In genomic region chr2:174699993-174700766, GRCh38 we compare ENCODE assay signal across 8 cellular contexts.
DNase-seq lines count a peak whose midpoint lies in the region; ATAC-seq and TF ChIP-seq lines count a peak whose summit lies in the region.

No MANE protein-coding gene starts in this region.

- no peaks in the 10 kb centered on the region for H3F3A ChIP-seq in GM23338 (replicated peaks; ENCODE audit: low read depth)

- H3K4me3 Mint-ChIP-seq in GM23338 = no peak overlapping the region
- H3K4me3 Mint-ChIP-seq in activated CD8-positive, alpha-beta T cell treated with anti-CD3 and anti-CD28 coated beads, Interleukin-2, amount 10 ng/mL, durations not matched to agents 7 days and 5 days = no peak overlapping the region

- H3K27ac ChIP-seq in GM23338 (ENCODE audit: low read depth) (no peak overlapping the region), cardiac muscle cell (no peak overlapping the region)

- H3K4me3 ChIP-seq in GM23338 = no peak overlapping the region
- no peak overlapping the region for H3K4me3 ChIP-seq in cardiac muscle cell

- TF ChIP-seq CTCF in GM23338 (conservative IDR thresholded peaks at IDR 0.05; ENCODE audit: low read depth in 2 of 2) = peak; percentile 68 to 83
- TF ChIP-seq CTCF in cardiac muscle cell (IDR thresholded peaks at IDR 0.05; ENCODE audit: low read depth, low read length) = peak; percentile 61

- POLR2A ChIA-PET in activated CD8-positive, alpha-beta T cell treated with anti-CD3 and anti-CD28 coated beads, Interleukin-2, amount 10 ng/mL, durations not matched to agents 7 days and 5 days (lab: Charles Lee) = interaction anchor here (1.2 kb wide), 1 partner anchor 49 kb away, joined by 3 read pairs; no protein-coding TSS in a partner anchor

- H3K27me3 ChIP-seq in GM23338 (ENCODE audit: insufficient read depth) (no peaks in the 10 kb centered on the region), cardiac muscle cell (peaks cover 6% of the 10 kb centered on the region)

- intact Hi-C loops in sciatic nerve (cut with DNase I) = no loop called here

- no peak overlapping the region for H3K4me2 ChIP-seq in GM23338

- CTCF ChIA-PET in activated CD8-positive, alpha-beta T cell treated with anti-CD3 and anti-CD28 coated beads, Interleukin-2, amount 10 ng/mL, durations not matched to agents 7 days and 5 days (lab: Charles Lee) = interaction anchor here (0.6 to 9.7 kb wide), 39 partner anchors 9 to 582 kb away, joined by 3 to 182 read pairs (median 4); partner anchors contain the start of gene ATF2

- no peak overlapping the region for H2AFZ ChIP-seq in GM23338

- no peaks in the 10 kb centered on the region for H3K9me2 ChIP-seq in GM23338 (ENCODE audit: insufficient read depth)

- no peaks in the 10 kb centered on the region for H3K9me3 Mint-ChIP-seq in GM23338
- no peaks in the 10 kb centered on the region for H3K9me3 Mint-ChIP-seq in activated CD8-positive, alpha-beta T cell treated with anti-CD3 and anti-CD28 coated beads, Interleukin-2, amount 10 ng/mL, durations not matched to agents 7 days and 5 days (ENCODE audit: insufficient read depth)

- no peaks in the 10 kb centered on the region for H3K79me2 ChIP-seq in GM23338 (replicated peaks; ENCODE audit: insufficient read depth)

- DNase-seq in NCI-H2081 (lab: John Stamatoyannopoulos, UW) = peak; percentile 23 to 54
- DNase-seq in NCI-H2081 treated with DMSO at 0.1 percent for 48 hours (lab: John Stamatoyannopoulos, UW) = no peak
- DNase-seq in GM23338 (ENCODE audit: low spot score) = peak; percentile 72
- DNase-seq in NCI-H2227 (lab: John Stamatoyannopoulos, UW; ENCODE audit: unreplicated experiment) = peak; percentile 64
- DNase-seq in activated CD8-positive, alpha-beta T cell treated with anti-CD3 and anti-CD28 coated beads, Interleukin-2, amount 10 ng/mL, durations not matched to agents 7 days and 5 days = peak; percentile 64
- DNase-seq in cardiac muscle cell (ENCODE audit: low read depth in 1 of 2, low spot score in 1 of 2) = peak; percentile 57 to 72
- no peak for DNase-seq in sciatic nerve (ENCODE audit: low spot score)

- no peaks in the 10 kb centered on the region for H4K20me1 ChIP-seq in GM23338 (replicated peaks; ENCODE audit: insufficient read depth)

- peaks cover 3% of the 10 kb centered on the region; the same call in 1 of the 2 replicates for H3K4me1 ChIP-seq in GM23338 (ENCODE audit: insufficient read depth)
- H3K4me1 ChIP-seq in cardiac muscle cell (ENCODE audit: low read depth) = no peaks in the 10 kb centered on the region

- peaks cover 5% of the 10 kb centered on the region for H3K27me3 Mint-ChIP-seq in GM23338 (ENCODE audit: insufficient read depth, low read depth, poor library complexity)
- peaks cover 23% of the 10 kb centered on the region for H3K27me3 Mint-ChIP-seq in activated CD8-positive, alpha-beta T cell treated with anti-CD3 and anti-CD28 coated beads, Interleukin-2, amount 10 ng/mL, durations not matched to agents 7 days and 5 days (ENCODE audit: low read depth)

- H3K4me1 Mint-ChIP-seq in GM23338 = peaks cover 14% of the 10 kb centered on the region
- peaks cover 6% of the 10 kb centered on the region for H3K4me1 Mint-ChIP-seq in activated CD8-positive, alpha-beta T cell treated with anti-CD3 and anti-CD28 coated beads, Interleukin-2, amount 10 ng/mL, durations not matched to agents 7 days and 5 days (ENCODE audit: low read depth)

- no peak overlapping the region for H3K27ac Mint-ChIP-seq in GM23338
- no peak overlapping the region for H3K27ac Mint-ChIP-seq in activated CD8-positive, alpha-beta T cell treated with anti-CD3 and anti-CD28 coated beads, Interleukin-2, amount 10 ng/mL, durations not matched to agents 7 days and 5 days

- H3K36me3 ChIP-seq in GM23338 (ENCODE audit: insufficient read depth) (no peaks in the 10 kb centered on the region), cardiac muscle cell (no peaks in the 10 kb centered on the region)

- ATAC-seq in GM23338 = peak; percentile 46; the same call in 2 of the 3 replicates
- ATAC-seq in activated CD8-positive, alpha-beta T cell treated with anti-CD3 and anti-CD28 coated beads, Interleukin-2, amount 10 ng/mL, durations not matched to agents 7 days and 5 days = peak; percentile 48
- peak; percentile 62 for ATAC-seq in sciatic nerve
- ATAC-seq in GM19397 (IDR thresholded peaks at IDR 0.05; ENCODE audit: unreplicated experiment) = no peak

- no peaks in the 10 kb centered on the region for H3K9me3 ChIP-seq in cardiac muscle cell (ENCODE audit: low read depth)

- no peaks in the 10 kb centered on the region for H3K36me3 Mint-ChIP-seq in GM23338 (ENCODE audit: low read depth)
- H3K36me3 Mint-ChIP-seq in activated CD8-positive, alpha-beta T cell treated with anti-CD3 and anti-CD28 coated beads, Interleukin-2, amount 10 ng/mL, durations not matched to agents 7 days and 5 days (ENCODE audit: low read depth) = no peaks in the 10 kb centered on the region

TF ChIP-seq in GM23338, 12 proteins besides CTCF, POLR2A, EP300 and RAD21 (continues in another document):
- TF ChIP-seq ETS1 (IDR thresholded peaks at IDR 0.05) = no peak
- TF ChIP-seq STAT1 (IDR thresholded peaks at IDR 0.05; ENCODE audit: unreplicated experiment) = no peak
- no peak for TF ChIP-seq EZH2 (IDR thresholded peaks at IDR 0.05; ENCODE audit: low read depth, unreplicated experiment)
- no peak for TF ChIP-seq REST (IDR thresholded peaks at IDR 0.05; ENCODE audit: unreplicated experiment)
- no peak for TF ChIP-seq CREB1 (CRISPR knock-in tag; IDR thresholded peaks at IDR 0.05; ENCODE audit: low read depth)
- no peak for TF ChIP-seq POLR2AphosphoS5 (IDR thresholded peaks at IDR 0.05; ENCODE audit: low read depth)
- TF ChIP-seq ZNF331 (CRISPR knock-in tag; IDR thresholded peaks at IDR 0.05; ENCODE audit: low read depth) = no peak
- no peak for TF ChIP-seq ZNF114 (CRISPR knock-in tag; IDR thresholded peaks at IDR 0.05)
- TF ChIP-seq NANOG (IDR thresholded peaks at IDR 0.05; ENCODE audit: borderline replicate concordance) = no peak
- no peak for TF ChIP-seq EZH2phosphoT487 (IDR thresholded peaks at IDR 0.05; ENCODE audit: unreplicated experiment)

Comparison
In these comparisons a context has a peak if more than half of its experiments do, and no peak if none do; other contexts are left out.
1. DNase-seq: peak in NCI-H2081 (2 of 2), GM23338 (single experiment), NCI-H2227 (single experiment), activated CD8-positive, alpha-beta T cell treated with anti-CD3 and anti-CD28 coated beads, Interleukin-2, amount 10 ng/mL, durations not matched to agents 7 days and 5 days (single experiment) and cardiac muscle cell (2 of 2); none in NCI-H2081 treated with DMSO at 0.1 percent for 48 hours (single experiment) and sciatic nerve (single experiment).